25 cellular contexts compared by ENCODE assay signal in genomic region chr3:168894204-168894603, GRCh38.
A peak's percentile ranks its signal among the peaks of the same experiment; 100 is the strongest.
DNase-seq lines count a peak whose midpoint lies in the region; ATAC-seq and TF ChIP-seq lines count a peak whose summit lies in the region.
"Had no signal": no experiment of that assay in that cellular context is flagged by ENCODE, and none has a peak within 500 bp of the region (broad histone marks: within the 10 kb centered on the region; RNA-seq: fewer than 3 reads in every experiment).

No MANE protein-coding gene starts in this region.

- no peak for TF ChIP-seq RAD21 in IMR-90 (IDR thresholded peaks at IDR 0.05; ENCODE audit: low read length)

- no peak for TF ChIP-seq POLR2A in IMR-90 (IDR thresholded peaks at IDR 0.05; ENCODE audit: low read depth, low read length)

- H3K27me3 Mint-ChIP-seq in natural killer cell treated with Interleukin-12 subunit alpha and Interleukin-12 subunit beta and Interleukin-15 and Interleukin-18, amount 100 ng/mL, for 72 hours, result no peaks in the 10 kb centered on the region
- H3K27me3 Mint-ChIP-seq: CD4-positive, alpha-beta memory T cell; CD4-positive, CD25-positive, alpha-beta regulatory T cell had no signal

- TF ChIP-seq CTCF in IMR-90 (conservative IDR thresholded peaks at IDR 0.05; ENCODE audit: low read depth, low read length) (no peak), PC-9 (conservative IDR thresholded peaks at IDR 0.05) (no peak), upper lobe of right lung (IDR thresholded peaks at IDR 0.05) (no peak)

- no peak overlapping the region for H2BK20ac ChIP-seq in IMR-90 (ENCODE audit: low read depth, low read length)

- H3K27me3 ChIP-seq in IMR-90 (ENCODE audit: control insufficient read depth, insufficient read depth, low read length) (no peaks in the 10 kb centered on the region), PC-9 (ENCODE audit: insufficient read depth, low read depth) (no peaks in the 10 kb centered on the region), neuronal stem cell (ENCODE audit: control insufficient read depth in 3 of 3, insufficient read depth in 3 of 3, low read depth in 1 of 3, low read length in 3 of 3) (no peaks in the 10 kb centered on the region), upper lobe of right lung (no peaks in the 10 kb centered on the region), mesendoderm (ENCODE audit: insufficient read depth, low read length, poor library complexity) (no peaks in the 10 kb centered on the region)
- H3K27me3 ChIP-seq: BE2C, BLaER1 had no signal

- 0 out of 2 replicates have a peak, but pooled peaks cover 3% of the 10 kb centered on the region for H3K9me2 ChIP-seq in PC-9 (ENCODE audit: insufficient read depth)

- no peaks in the 10 kb centered on the region for H3K4me1 Mint-ChIP-seq in natural killer cell treated with Interleukin-12 subunit alpha and Interleukin-12 subunit beta and Interleukin-15 and Interleukin-18, amount 100 ng/mL, for 72 hours (ENCODE audit: low read depth in 2 of 2)
- H3K4me1 Mint-ChIP-seq: CD14-positive monocyte; CD4-positive, alpha-beta memory T cell; CD4-positive, CD25-positive, alpha-beta regulatory T cell; CD8-positive, alpha-beta memory T cell had no signal

- no peak overlapping the region for H2BK5ac ChIP-seq in IMR-90 (ENCODE audit: low read depth, low read length, poor library complexity, severe bottlenecking)
- H2BK5ac ChIP-seq in neuronal stem cell (ENCODE audit: low read length), result no peak overlapping the region
- no peak overlapping the region for H2BK5ac ChIP-seq in mesendoderm (ENCODE audit: low read length)

- H2BK12ac ChIP-seq in neuronal stem cell (ENCODE audit: low read length), result no peak overlapping the region

- no peak overlapping the region for H3K27ac Mint-ChIP-seq in natural killer cell treated with Interleukin-12 subunit alpha and Interleukin-12 subunit beta and Interleukin-15 and Interleukin-18, amount 100 ng/mL, for 72 hours
- H3K27ac Mint-ChIP-seq: CD14-positive monocyte; CD4-positive, alpha-beta memory T cell; CD4-positive, CD25-positive, alpha-beta regulatory T cell; CD8-positive, alpha-beta memory T cell had no signal

- H3F3A ChIP-seq in PC-9 (ENCODE audit: insufficient read depth, low read depth), result no peaks in the 10 kb centered on the region

- in situ Hi-C loops in IMR-90 (cut with MboI; ENCODE audit: low sequenced_read_pairs), result no loop called here

- H3K14ac ChIP-seq in IMR-90 (replicated peaks; ENCODE audit: low read depth, low read length) (no peak overlapping the region), neuronal stem cell (ENCODE audit: low read length) (no peak overlapping the region)

- H2BK15ac ChIP-seq in IMR-90 (ENCODE audit: low read depth, low read length) (no peak overlapping the region), neuronal stem cell (ENCODE audit: low read length) (no peak overlapping the region), mesendoderm (replicated peaks; ENCODE audit: low read depth) (no peak overlapping the region)

- dilution Hi-C loops in IMR-90 (cut with HindIII; ENCODE audit: low sequenced_read_pairs, unreplicated experiment), result no loop called here

- H4K91ac ChIP-seq in IMR-90 (ENCODE audit: insufficient read depth, low read depth, low read length) (no peak overlapping the region), neuronal stem cell (ENCODE audit: low read depth, low read length, poor library complexity) (no peak overlapping the region)

- DNase-seq in IMR-90 (no peak), PC-9 (no peak), neuronal stem cell (ENCODE audit: low spot score) (no peak), upper lobe of right lung (no peak), mesendoderm (no peak)
- DNase-seq in natural killer cell treated with Interleukin-12 subunit alpha and Interleukin-12 subunit beta and Interleukin-15 and Interleukin-18, amount 100 ng/mL, for 72 hours (ENCODE audit: low spot score), result no peak
- DNase-seq: 8988T; ACHN; BE2C; C1 segment of cervical spinal cord; CD4-positive, alpha-beta memory T cell; CD4-positive, CD25-positive, alpha-beta regulatory T cell; CD8-positive, alpha-beta memory T cell; COR-L47; DMS 273 treated with DMSO at 0.1 percent for 48 hours; DMS153; DMS53; DMS79; DND-41; EL; GDM1 had no signal

- H2AK5ac ChIP-seq in IMR-90 (ENCODE audit: low read depth, low read length) (no peak overlapping the region), neuronal stem cell (ENCODE audit: low read depth, low read length) (no peak overlapping the region), mesendoderm (ENCODE audit: low read length) (no peak overlapping the region)

- WGBS in IMR-90 (ENCODE audit: extremely low coverage in 2 of 2, insufficient read length in 1 of 2), 2 experiments, result no CpG with 5 or more reads among the region's 2 CpGs
- WGBS in neuronal stem cell (ENCODE audit: extremely low coverage in 2 of 2, insufficient read length in 2 of 2, insufficient replicate concordance in 1 of 2), 2 donors, result no CpG with 5 or more reads among the region's 2 CpGs
- WGBS in mesendoderm (ENCODE audit: extremely low coverage, insufficient coverage, low lambda C conversion rate), result no CpG with 5 or more reads among the region's 2 CpGs

- ATAC-seq in IMR-90 (ENCODE audit: low read depth), result no peak
- ATAC-seq in upper lobe of right lung, result peak; percentile 16
- ATAC-seq in natural killer cell treated with Interleukin-12 subunit alpha and Interleukin-12 subunit beta and Interleukin-15 and Interleukin-18, amount 100 ng/mL, for 72 hours, result no peak
- no peak for ATAC-seq in HG03135 (IDR thresholded peaks at IDR 0.05; ENCODE audit: unreplicated experiment)
- ATAC-seq: GM12878 had no signal

- H3K36me3 Mint-ChIP-seq in natural killer cell treated with Interleukin-12 subunit alpha and Interleukin-12 subunit beta and Interleukin-15 and Interleukin-18, amount 100 ng/mL, for 72 hours, result no peaks in the 10 kb centered on the region
- H3K36me3 Mint-ChIP-seq: CD14-positive monocyte; CD4-positive, alpha-beta memory T cell; CD4-positive, CD25-positive, alpha-beta regulatory T cell; CD8-positive, alpha-beta memory T cell had no signal

- no peaks in the 10 kb centered on the region for H3K9me3 ChIP-seq in IMR-90 (ENCODE audit: control insufficient read depth, insufficient read depth, low read length)
- peaks cover 11% of the 10 kb centered on the region; the same call in 1 of the 2 replicates for H3K9me3 ChIP-seq in PC-9 (ENCODE audit: insufficient read depth, low read depth)
- peaks cover 4 to 16% of the 10 kb centered on the region in 2 donors for H3K9me3 ChIP-seq in neuronal stem cell (replicated peaks in 1 of 2; ENCODE audit: control insufficient read depth in 2 of 2, insufficient read depth in 1 of 2, low read depth in 1 of 2, low read length in 2 of 2)
- H3K9me3 ChIP-seq in upper lobe of right lung, result no peaks in the 10 kb centered on the region
- H3K9me3 ChIP-seq: BE2C had no signal

- H3K79me1 ChIP-seq in IMR-90 (ENCODE audit: low read depth in 1 of 2, low read length in 2 of 2), result no peaks in the 10 kb centered on the region
- no peaks in the 10 kb centered on the region for H3K79me1 ChIP-seq in neuronal stem cell (ENCODE audit: low read depth, low read length)
- no peaks in the 10 kb centered on the region for H3K79me1 ChIP-seq in mesendoderm (ENCODE audit: low read length)

- H3K4ac ChIP-seq in IMR-90 (ENCODE audit: low read depth, low read length) (no peak overlapping the region), neuronal stem cell (ENCODE audit: low read length) (no peak overlapping the region), mesendoderm (ENCODE audit: low read depth, low read length) (no peak overlapping the region)

- no peak overlapping the region for H2BK120ac ChIP-seq in IMR-90 (ENCODE audit: low read depth, low read length)
- H2BK120ac ChIP-seq in neuronal stem cell (ENCODE audit: low read depth, low read length), result no peak overlapping the region
- H2BK120ac ChIP-seq in mesendoderm (ENCODE audit: low read depth, low read length), result no peak overlapping the region

- H4K20me1 ChIP-seq in IMR-90 (ENCODE audit: insufficient read depth, low read length) (no peaks in the 10 kb centered on the region), PC-9 (ENCODE audit: insufficient read depth) (no peaks in the 10 kb centered on the region)
- H4K20me1 ChIP-seq: BLaER1 had no signal

- H3K4me2 ChIP-seq in IMR-90 (ENCODE audit: low read depth, low read length) (no peak overlapping the region), PC-9 (no peak overlapping the region), neuronal stem cell (ENCODE audit: insufficient read depth, low read length, poor library complexity, severe bottlenecking) (no peak overlapping the region), mesendoderm (ENCODE audit: low read length) (no peak overlapping the region)
- H3K4me2 ChIP-seq: BLaER1 had no signal

- no peaks in the 10 kb centered on the region for H3K36me3 ChIP-seq in IMR-90 (ENCODE audit: control insufficient read depth, insufficient read depth, low read length)
- H3K36me3 ChIP-seq in PC-9 (ENCODE audit: low read depth), result no peaks in the 10 kb centered on the region
- no peaks in the 10 kb centered on the region for H3K36me3 ChIP-seq in neuronal stem cell (replicated peaks in 1 of 2; ENCODE audit: control insufficient read depth in 2 of 2, insufficient read depth in 2 of 2, low read length in 2 of 2)
- no peaks in the 10 kb centered on the region for H3K36me3 ChIP-seq in upper lobe of right lung
- no peaks in the 10 kb centered on the region for H3K36me3 ChIP-seq in mesendoderm (ENCODE audit: control insufficient read depth, insufficient read depth, low read length)
- H3K36me3 ChIP-seq: BE2C, BLaER1 had no signal

- intact Hi-C loops in IMR-90 (cut with micrococcal nuclease) (no loop called here), PC-9 (cut with micrococcal nuclease; ENCODE audit: unreplicated experiment) (no loop called here), upper lobe of right lung (cut with DNase I) (no loop called here)

- BruUV-seq in IMR-90 (replicated peaks; lab: Mats Ljungman, UMichigan), result no TSS peak
- no TSS peak for BruUV-seq in PC-9 (replicated peaks; lab: Mats Ljungman, UMichigan)

- H3K79me2 ChIP-seq in PC-9 (ENCODE audit: low read depth), result no peaks in the 10 kb centered on the region
- H3K79me2 ChIP-seq in mesendoderm (ENCODE audit: control insufficient read depth, insufficient read depth, low read length), result no peaks in the 10 kb centered on the region

- no peak overlapping the region for H3K9ac ChIP-seq in IMR-90 (ENCODE audit: low read depth, low read length)
- peak overlapping the region; percentile 50 for H3K9ac ChIP-seq in neuronal stem cell (ENCODE audit: low read depth, low read length, poor library complexity)
- H3K9ac ChIP-seq in mesendoderm (ENCODE audit: low read length), result no peak overlapping the region
- H3K9ac ChIP-seq: BLaER1 had no signal

- peaks cover 7% of the 10 kb centered on the region for H3K9me3 Mint-ChIP-seq in natural killer cell treated with Interleukin-12 subunit alpha and Interleukin-12 subunit beta and Interleukin-15 and Interleukin-18, amount 100 ng/mL, for 72 hours

- H4K8ac ChIP-seq in IMR-90 (ENCODE audit: low read depth in 2 of 2, low read length in 2 of 2) (no peak overlapping the region), neuronal stem cell (ENCODE audit: low read depth, low read length) (no peak overlapping the region), mesendoderm (ENCODE audit: low read depth, low read length) (no peak overlapping the region)

- H2AK9ac ChIP-seq in IMR-90 (replicated peaks; ENCODE audit: low read depth, low read length, poor library complexity), result no peak overlapping the region

- no peak overlapping the region for H3K18ac ChIP-seq in IMR-90 (ENCODE audit: low read depth, low read length)
- H3K18ac ChIP-seq in neuronal stem cell (ENCODE audit: low read length), result no peak overlapping the region
- no peak overlapping the region for H3K18ac ChIP-seq in mesendoderm (ENCODE audit: low read length)

- peak overlapping the region; percentile 41 for H2AFZ ChIP-seq in IMR-90 (replicated peaks; ENCODE audit: low read length, poor library complexity)
- 0 out of 2 replicates have a peak overlapping the region, but pooled peaks have one; percentile 2 for H2AFZ ChIP-seq in PC-9
- no peak overlapping the region for H2AFZ ChIP-seq in neuronal stem cell (ENCODE audit: low read length)

- no peak overlapping the region for H3K56ac ChIP-seq in IMR-90 (ENCODE audit: extremely low read depth, insufficient read depth, low read length)
- H3K56ac ChIP-seq in mesendoderm (ENCODE audit: low read length), result no peak overlapping the region

- no peaks in the 10 kb centered on the region for H3K4me1 ChIP-seq in IMR-90 (ENCODE audit: control insufficient read depth, insufficient read depth, low read length)
- H3K4me1 ChIP-seq in PC-9 (replicated peaks; ENCODE audit: insufficient read depth), result no peaks in the 10 kb centered on the region
- no peaks in the 10 kb centered on the region for H3K4me1 ChIP-seq in neuronal stem cell (ENCODE audit: control insufficient read depth in 2 of 2, insufficient read depth in 1 of 2, low read depth in 1 of 2, low read length in 2 of 2)
- H3K4me1 ChIP-seq in upper lobe of right lung, result no peaks in the 10 kb centered on the region
- H3K4me1 ChIP-seq in mesendoderm (ENCODE audit: control insufficient read depth, low read depth, low read length), result no peaks in the 10 kb centered on the region
- H3K4me1 ChIP-seq: BE2C, BLaER1 had no signal

- H3K23ac ChIP-seq in IMR-90 (ENCODE audit: low read depth, low read length) (no peak overlapping the region), neuronal stem cell (ENCODE audit: low read depth, low read length, poor library complexity) (no peak overlapping the region), mesendoderm (ENCODE audit: low read length) (no peak overlapping the region)

- no peaks in the 10 kb centered on the region for H3K9me1 ChIP-seq in IMR-90 (ENCODE audit: insufficient read depth, low read length)

- POLR2A ChIA-PET in IMR-90 (lab: Charles Lee; ENCODE audit: unreplicated experiment), result no interaction called here
- POLR2A ChIA-PET in PC-9 (lab: Charles Lee; ENCODE audit: unreplicated experiment), result no interaction called here

- H3K4me3 ChIP-seq in IMR-90 (ENCODE audit: insufficient read depth, low read depth, low read length), result no peak overlapping the region
- no peak overlapping the region for H3K4me3 ChIP-seq in PC-9
- H3K4me3 ChIP-seq in neuronal stem cell (ENCODE audit: low read length in 2 of 2), result no peak overlapping the region
- H3K4me3 ChIP-seq in upper lobe of right lung, result no peak overlapping the region
- H3K4me3 ChIP-seq in mesendoderm (ENCODE audit: low read length), result no peak overlapping the region
- H3K4me3 ChIP-seq: BLaER1, GM12878 had no signal

- H4K5ac ChIP-seq in IMR-90 (ENCODE audit: low read depth, low read length) (no peak overlapping the region), mesendoderm (ENCODE audit: low read length) (no peak overlapping the region)

- H3K27ac ChIP-seq in IMR-90 (ENCODE audit: insufficient read depth, low read length) (no peak overlapping the region), PC-9 (no peak overlapping the region), neuronal stem cell (replicated peaks; ENCODE audit: low read length) (no peak overlapping the region), upper lobe of right lung (no peak overlapping the region), mesendoderm (ENCODE audit: low read depth, low read length) (no peak overlapping the region)
- H3K27ac ChIP-seq: BLaER1 had no signal

- no peak overlapping the region for H3K4me3 Mint-ChIP-seq in natural killer cell treated with Interleukin-12 subunit alpha and Interleukin-12 subunit beta and Interleukin-15 and Interleukin-18, amount 100 ng/mL, for 72 hours
- H3K4me3 Mint-ChIP-seq: CD14-positive monocyte; CD4-positive, alpha-beta memory T cell; CD4-positive, CD25-positive, alpha-beta regulatory T cell; CD8-positive, alpha-beta memory T cell had no signal

- CTCF ChIA-PET in IMR-90 (lab: Yijun Ruan, JAX) (no interaction called here), PC-9 (lab: Charles Lee) (no interaction called here)
